25 cellular contexts compared by ENCODE assay signal in the genomic region with DNA sequence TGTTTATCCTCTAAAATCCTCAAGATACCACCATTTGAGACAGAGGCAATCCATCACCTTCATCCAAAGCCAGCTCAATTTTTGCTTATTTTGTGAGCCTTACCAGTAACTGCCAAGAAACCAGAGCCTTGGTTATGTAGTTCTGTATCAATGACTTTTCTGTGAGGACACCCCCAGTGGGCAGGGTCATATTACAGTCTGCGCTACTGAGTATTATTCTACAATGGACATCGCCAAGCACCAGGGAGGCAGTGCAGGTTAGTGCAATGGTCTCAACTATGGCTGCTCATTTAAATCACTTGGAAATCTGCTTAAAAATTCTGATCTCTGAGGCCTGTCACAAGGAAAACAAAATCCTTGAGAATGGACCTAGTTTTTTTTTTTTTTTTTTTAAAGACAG.
A peak's percentile ranks its signal among the peaks of the same experiment; 100 is the strongest.
DNase-seq lines count a peak whose midpoint lies in the region; ATAC-seq lines count a peak whose summit lies in the region.
"Had no signal": no experiment of that assay in that cellular context is flagged by ENCODE, and none has a peak within 500 bp of the region (broad histone marks: within the 10 kb centered on the region; RNA-seq: fewer than 3 reads in every experiment).

No MANE protein-coding gene starts in this region.

- no peak overlapping the region for H3K14ac ChIP-seq in mesenchymal stem cell (ENCODE audit: low read length in 2 of 2)

- 95% methylated on average over 2 of the region's 2 CpGs for WGBS in mesenchymal stem cell

- no peak overlapping the region for H3K23ac ChIP-seq in mesenchymal stem cell (ENCODE audit: low read length in 2 of 2)

- H3K27ac ChIP-seq in mesenchymal stem cell (ENCODE audit: low read length, poor library complexity, severe bottlenecking) = no peak overlapping the region
- H3K27ac ChIP-seq in stomach smooth muscle (ENCODE audit: low read length) = peak overlapping the region; percentile 92
- H3K27ac ChIP-seq: body of pancreas, GM23248, upper lobe of right lung had no signal

- no peak overlapping the region for H2BK12ac ChIP-seq in mesenchymal stem cell (ENCODE audit: low read length in 2 of 2)

- no peak overlapping the region for H3K4me3 Mint-ChIP-seq in activated T-cell treated with anti-CD3 and anti-CD28 coated beads, Interleukin-2, amount 50 U/mL, for 72 hours
- no peak overlapping the region for H3K4me3 Mint-ChIP-seq in activated T-helper 1 cell treated with anti-CD3 and anti-CD28 coated beads, Interleukin-12 subunit alpha, Interleukin-12 subunit beta, Interleukin-2, Interleukin-4 antibody, amounts not matched to agents 30 ng/mL and 10 ng/mL and 1 ng/mL, durations not matched to agents 14 hours and 24 hours and 36 hours

- no peak for ATAC-seq in activated T-cell treated with anti-CD3 and anti-CD28 coated beads, Interleukin-2, amount 50 U/mL, for 72 hours (replicated peaks in 1 of 2)
- ATAC-seq in HG03342 (IDR thresholded peaks at IDR 0.05; ENCODE audit: unreplicated experiment) = no peak
- ATAC-seq: body of pancreas, sciatic nerve, upper lobe of right lung had no signal

- no peak overlapping the region for H2BK5ac ChIP-seq in mesenchymal stem cell (ENCODE audit: low read depth, low read length, poor library complexity, severe bottlenecking)

- no peaks in the 10 kb centered on the region for H3K27me3 Mint-ChIP-seq in activated T-cell treated with anti-CD3 and anti-CD28 coated beads, Interleukin-2, amount 50 U/mL, for 72 hours (ENCODE audit: low read depth)
- no peaks in the 10 kb centered on the region for H3K27me3 Mint-ChIP-seq in activated T-helper 1 cell treated with anti-CD3 and anti-CD28 coated beads, Interleukin-12 subunit alpha, Interleukin-12 subunit beta, Interleukin-2, Interleukin-4 antibody, amounts not matched to agents 30 ng/mL and 10 ng/mL and 1 ng/mL, durations not matched to agents 14 hours and 24 hours and 36 hours (ENCODE audit: insufficient read depth)

- H3K4me2 ChIP-seq in mesenchymal stem cell (ENCODE audit: low read length, poor library complexity, severe bottlenecking) = no peak overlapping the region

- intact Hi-C loops in activated T-helper 1 cell treated with anti-CD3 and anti-CD28 coated beads, Interleukin-12 subunit alpha, Interleukin-12 subunit beta, Interleukin-2, Interleukin-4 antibody, amounts not matched to agents 30 ng/mL and 10 ng/mL and 1 ng/mL, durations not matched to agents 14 hours and 24 hours and 36 hours (cut with micrococcal nuclease) = no loop called here

- H3K9me3 Mint-ChIP-seq in activated T-cell treated with anti-CD3 and anti-CD28 coated beads, Interleukin-2, amount 50 U/mL, for 72 hours = no peaks in the 10 kb centered on the region
- no peaks in the 10 kb centered on the region for H3K9me3 Mint-ChIP-seq in activated T-helper 1 cell treated with anti-CD3 and anti-CD28 coated beads, Interleukin-12 subunit alpha, Interleukin-12 subunit beta, Interleukin-2, Interleukin-4 antibody, amounts not matched to agents 30 ng/mL and 10 ng/mL and 1 ng/mL, durations not matched to agents 14 hours and 24 hours and 36 hours

- H3K79me1 ChIP-seq in mesenchymal stem cell (replicated peaks; ENCODE audit: low read length, poor library complexity, severe bottlenecking) = peaks cover 2% of the 10 kb centered on the region

- no peak overlapping the region for H2AFZ ChIP-seq in mesenchymal stem cell (ENCODE audit: low read depth, low read length)
- H2AFZ ChIP-seq: GM23248 had no signal

- H3K18ac ChIP-seq in mesenchymal stem cell (ENCODE audit: low read depth in 1 of 2, low read length in 2 of 2) = no peak overlapping the region

- no peak overlapping the region for H3K4ac ChIP-seq in mesenchymal stem cell (ENCODE audit: low read depth in 1 of 2, low read length in 2 of 2)

- H3K4me3 ChIP-seq in mesenchymal stem cell (ENCODE audit: insufficient read depth in 1 of 2, low read depth in 1 of 2, low read length in 2 of 2) (no peak overlapping the region), stomach smooth muscle (ENCODE audit: low read length in 2 of 2) (no peak overlapping the region)
- H3K4me3 ChIP-seq: body of pancreas, GM23248, SK-N-MC, upper lobe of right lung had no signal

- H3K36me3 Mint-ChIP-seq in activated T-cell treated with anti-CD3 and anti-CD28 coated beads, Interleukin-2, amount 50 U/mL, for 72 hours (ENCODE audit: insufficient read depth in 2 of 2) = peaks cover 2 to 23% of the 10 kb centered on the region in 2 donors
- H3K36me3 Mint-ChIP-seq in activated T-helper 1 cell treated with anti-CD3 and anti-CD28 coated beads, Interleukin-12 subunit alpha, Interleukin-12 subunit beta, Interleukin-2, Interleukin-4 antibody, amounts not matched to agents 30 ng/mL and 10 ng/mL and 1 ng/mL, durations not matched to agents 14 hours and 24 hours and 36 hours (ENCODE audit: low read depth) = peaks cover 50% of the 10 kb centered on the region

- peaks cover 19% of the 10 kb centered on the region for H3K4me1 Mint-ChIP-seq in activated T-cell treated with anti-CD3 and anti-CD28 coated beads, Interleukin-2, amount 50 U/mL, for 72 hours (ENCODE audit: low read depth)
- no peaks in the 10 kb centered on the region for H3K4me1 Mint-ChIP-seq in activated T-helper 1 cell treated with anti-CD3 and anti-CD28 coated beads, Interleukin-12 subunit alpha, Interleukin-12 subunit beta, Interleukin-2, Interleukin-4 antibody, amounts not matched to agents 30 ng/mL and 10 ng/mL and 1 ng/mL, durations not matched to agents 14 hours and 24 hours and 36 hours (ENCODE audit: low read depth)

- no peak overlapping the region for H4K8ac ChIP-seq in mesenchymal stem cell (ENCODE audit: low read length)

- H3K27me3 ChIP-seq in mesenchymal stem cell (ENCODE audit: control insufficient read depth in 1 of 2, insufficient read depth in 1 of 2, low read length in 2 of 2) (no peaks in the 10 kb centered on the region), stomach smooth muscle (ENCODE audit: control insufficient read depth in 1 of 2, insufficient read depth in 2 of 2, low read length in 2 of 2) (no peaks in the 10 kb centered on the region)
- H3K27me3 ChIP-seq: BE2C, body of pancreas, upper lobe of right lung had no signal

- H3K36me3 ChIP-seq in mesenchymal stem cell (ENCODE audit: control insufficient read depth in 1 of 2, insufficient read depth in 2 of 2, low read depth in 1 of 2, low read length in 2 of 2) (peaks cover 0 to under 1% of the 10 kb centered on the region in 2 experiments), stomach smooth muscle (ENCODE audit: control insufficient read depth in 2 of 2, insufficient read depth in 2 of 2, low read length in 2 of 2) (no peaks in the 10 kb centered on the region)
- H3K36me3 ChIP-seq: BE2C, upper lobe of right lung had no signal

- H3K9ac ChIP-seq in mesenchymal stem cell (ENCODE audit: low read length) = no peak overlapping the region
- H3K9ac ChIP-seq in stomach smooth muscle (ENCODE audit: low read length in 2 of 2) = no peak overlapping the region
- H3K9ac ChIP-seq: GM23248 had no signal

- H4K91ac ChIP-seq in mesenchymal stem cell (ENCODE audit: low read length) = no peak overlapping the region

- peak overlapping the region; percentile 10 for H2AK5ac ChIP-seq in mesenchymal stem cell (ENCODE audit: low read length, severe bottlenecking)

- H3K4me1 ChIP-seq in mesenchymal stem cell (ENCODE audit: control insufficient read depth, insufficient read depth, low read depth, low read length) (peaks cover 9% of the 10 kb centered on the region), stomach smooth muscle (ENCODE audit: control insufficient read depth, insufficient read depth, low read length) (peaks cover 9% of the 10 kb centered on the region)
- H3K4me1 ChIP-seq: body of pancreas, upper lobe of right lung had no signal

- H2BK15ac ChIP-seq in mesenchymal stem cell (ENCODE audit: low read depth, poor library complexity, severe bottlenecking) = no peak overlapping the region

- H3K27ac Mint-ChIP-seq in activated T-cell treated with anti-CD3 and anti-CD28 coated beads, Interleukin-2, amount 50 U/mL, for 72 hours = peak overlapping the region; percentile 82
- peak overlapping the region; percentile 0 for H3K27ac Mint-ChIP-seq in activated T-helper 1 cell treated with anti-CD3 and anti-CD28 coated beads, Interleukin-12 subunit alpha, Interleukin-12 subunit beta, Interleukin-2, Interleukin-4 antibody, amounts not matched to agents 30 ng/mL and 10 ng/mL and 1 ng/mL, durations not matched to agents 14 hours and 24 hours and 36 hours

- no peak overlapping the region for H2BK120ac ChIP-seq in mesenchymal stem cell (ENCODE audit: low read depth, low read length)

- H3K9me3 ChIP-seq in mesenchymal stem cell (ENCODE audit: control insufficient read depth, low read length) = no peaks in the 10 kb centered on the region
- H3K9me3 ChIP-seq in stomach smooth muscle (ENCODE audit: control insufficient read depth in 2 of 2, low read length in 2 of 2) = no peaks in the 10 kb centered on the region
- H3K9me3 ChIP-seq: BE2C, body of pancreas, upper lobe of right lung had no signal

- no peak for DNase-seq in activated T-cell treated with anti-CD3 and anti-CD28 coated beads, Interleukin-2, amount 50 U/mL, for 72 hours
- DNase-seq in activated T-cell treated with anti-CD3 and anti-CD28 coated beads for 4 hours = no peak
- no peak for DNase-seq in activated T-helper 1 cell treated with anti-CD3 and anti-CD28 coated beads, Interleukin-12 subunit alpha, Interleukin-12 subunit beta, Interleukin-2, Interleukin-4 antibody, amounts not matched to agents 30 ng/mL and 10 ng/mL and 1 ng/mL, durations not matched to agents 14 hours and 24 hours and 36 hours (ENCODE audit: low spot score)
- no peak for DNase-seq in mesenchymal stem cell
- DNase-seq in NCI-H226 = no peak
- no peak for DNase-seq in stimulated activated CD4-positive, alpha-beta T cell treated with anti-CD3 and anti-CD28 coated beads, Interleukin-4, amount 100 ng/mL, for 1 hour
- DNase-seq: activated CD4-positive, alpha-beta T cell treated with anti-CD3 and anti-CD28 coated beads for 48 hours; BE2C; body of pancreas; DMS79; effector CD4-positive, alpha-beta T cell; erythroblast; foreskin melanocyte; GM23248; hippocampal formation; KBM-7; NCI-H146; NCI-H748 treated with DMSO at 0.1 percent for 48 hours; stimulated activated CD4-positive, alpha-beta T cell treated with anti-CD3 and anti-CD28 coated beads, Interleukin-15, amount 100 ng/mL, for 24 hours; T-helper 2 cell; upper lobe of right lung had no signal
